Comparison of ENCODE assay signal across 26 cellular contexts in genomic region chr10:69809318-69809717, GRCh38. TPM values are rescaled to one million over a fixed set of nuclear protein-coding genes. Genes with fewer than 3 reads are reported as not detected.
DNase-seq lines count a peak whose midpoint lies in the region; ATAC-seq, FAIRE-seq and TF ChIP-seq lines count a peak whose summit lies in the region.
"Had no signal": no experiment of that assay in that cellular context is flagged by ENCODE, and none has a peak within 500 bp of the region (broad histone marks: within the 10 kb centered on the region; RNA-seq: fewer than 3 reads in every experiment).

No MANE protein-coding gene starts in this region.

- peak overlapping the region; percentile 37 for H4K5ac ChIP-seq in IMR-90 (ENCODE audit: low read depth, low read length)
- H4K5ac ChIP-seq in H1 (ENCODE audit: insufficient read length, low read depth, low read length) = no peak overlapping the region

- CTCF ChIA-PET in HEK293 (lab: Yijun Ruan, JAX) (interaction anchor here (1.6 to 2.7 kb wide), 2 partner anchors 8 to 9 kb away, joined by 7 to 10 read pairs; partner anchors contain the start of gene COL13A1), IMR-90 (lab: Yijun Ruan, JAX) (no interaction called here), H1 (lab: Charles Lee; ENCODE audit: partially characterized antibody) (interaction anchor here (0.8 to 40.6 kb wide), 14 partner anchors 10 to 105 kb away, joined by 3 to 958 read pairs (median 4); partner anchors contain the start of gene COL13A1)

- H3K9ac ChIP-seq in IMR-90 (ENCODE audit: low read depth, low read length) (no peak overlapping the region), H1 (replicated peaks in 1 of 4; ENCODE audit: extremely low read depth in 1 of 4, low read depth in 3 of 4, low read length in 3 of 4) (no peak overlapping the region)
- H3K9ac ChIP-seq: BLaER1 treated with 17β-estradiol and CSF1 and Interleukin-3, amounts not matched to agents 10 nM and 100 nM had no signal

- POLR2A ChIA-PET in HEK293 (lab: Yijun Ruan, JAX) (interaction anchor here (0.6 kb wide), 1 partner anchor 814 kb away, joined by 4 read pairs; no protein-coding TSS in a partner anchor), IMR-90 (lab: Charles Lee; ENCODE audit: unreplicated experiment) (no interaction called here), H1 (lab: Charles Lee; ENCODE audit: partially characterized antibody) (interaction anchor here (0.6 kb wide), 1 partner anchor 17 kb away, joined by 3 read pairs; no protein-coding TSS in a partner anchor)

- H2AK9ac ChIP-seq in IMR-90 (replicated peaks; ENCODE audit: low read depth, low read length, poor library complexity) = no peak overlapping the region

- intact Hi-C loops in IMR-90 (cut with micrococcal nuclease) (loop anchor here (10.0 kb wide), 1 partner anchor 335 kb away; the partner anchor contains the start of gene TYSND1), spleen (cut with DNase I; ENCODE audit: low total_unique reads) (loop anchor here (10.0 kb wide), 1 partner anchor 105 kb away; no protein-coding TSS in a partner anchor)

- H2AFZ ChIP-seq in IMR-90 (replicated peaks; ENCODE audit: low read length, poor library complexity) (peak overlapping the region; percentile 40), H1 (ENCODE audit: low read length) (no peak overlapping the region)
- H2AFZ ChIP-seq: GM23338 had no signal

- H4K91ac ChIP-seq in IMR-90 (ENCODE audit: insufficient read depth, low read depth, low read length) = peak overlapping the region; percentile 66
- no peak overlapping the region for H4K91ac ChIP-seq in H1 (replicated peaks; ENCODE audit: insufficient read length, low read length)

- H3K18ac ChIP-seq in IMR-90 (ENCODE audit: low read depth, low read length) = no peak overlapping the region; the same call in 1 of the 2 replicates
- H3K18ac ChIP-seq in H1 (ENCODE audit: extremely low read depth, low read length) = no peak overlapping the region

- no peak for TF ChIP-seq CTCF in HEK293 (tag by site-specific recombination; IDR thresholded peaks at IDR 0.05)
- TF ChIP-seq CTCF in IMR-90 (conservative IDR thresholded peaks at IDR 0.05; ENCODE audit: low read depth, low read length) = no peak
- TF ChIP-seq CTCF in H1 (IDR thresholded peaks at IDR 0.05; ENCODE audit: control extremely low read depth in 1 of 3, insufficient read depth in 1 of 3, low read depth in 1 of 3, low read length in 3 of 3) = no peak
- TF ChIP-seq CTCF in spleen (IDR thresholded peaks at IDR 0.05 in 8 of 11, conservative IDR thresholded peaks at IDR 0.05 in 3 of 11) = no peak

- in situ Hi-C loops in IMR-90 (cut with MboI; ENCODE audit: low sequenced_read_pairs) = loop anchor here (10.0 kb wide), 1 partner anchor 165 kb away; no protein-coding TSS in a partner anchor

- H2BK15ac ChIP-seq in IMR-90 (ENCODE audit: low read depth, low read length) = peak overlapping the region; percentile 93; the same call in 2 of the 3 replicates
- no peak overlapping the region for H2BK15ac ChIP-seq in H1 (ENCODE audit: low read length)

- H3K4me3 ChIP-seq in HEK293 (ENCODE audit: low read depth, low read length) (no peak overlapping the region), IMR-90 (ENCODE audit: insufficient read depth, low read depth, low read length) (no peak overlapping the region), H1 (ENCODE audit: extremely low read depth in 1 of 4, insufficient read depth in 2 of 4, low read depth in 3 of 4, low read length in 4 of 4) (no peak overlapping the region), spleen (no peak overlapping the region)
- H3K4me3 ChIP-seq: A549; BLaER1 treated with 17β-estradiol and CSF1 and Interleukin-3, amounts not matched to agents 10 nM and 100 nM; GM23338; HAP-1 had no signal

- no peak overlapping the region for H2BK12ac ChIP-seq in H1 (ENCODE audit: low read depth, low read length)

- peaks cover 35% of the 10 kb centered on the region for H3K9me1 ChIP-seq in IMR-90 (ENCODE audit: insufficient read depth, low read length)

- H3K79me1 ChIP-seq in IMR-90 (ENCODE audit: low read depth in 1 of 2, low read length in 2 of 2) = peaks cover 44 to 97% of the 10 kb centered on the region in 2 experiments
- no peaks in the 10 kb centered on the region for H3K79me1 ChIP-seq in H1 (ENCODE audit: low read depth, low read length)

- no peaks in the 10 kb centered on the region for H4K20me1 ChIP-seq in IMR-90 (ENCODE audit: insufficient read depth, low read length)
- peaks cover 0 to under 1% of the 10 kb centered on the region in 2 experiments for H4K20me1 ChIP-seq in H1 (replicated peaks in 1 of 2; ENCODE audit: control insufficient read depth in 1 of 2, insufficient read depth in 2 of 2, low read length in 2 of 2)

- H3K79me2 ChIP-seq in H1 (ENCODE audit: control insufficient read depth in 1 of 2, insufficient read depth in 2 of 2, low read length in 2 of 2) = no peaks in the 10 kb centered on the region

- H3K9me3 ChIP-seq in HEK293 (ENCODE audit: control insufficient read depth, insufficient read depth, low read depth, low read length) (no peaks in the 10 kb centered on the region), IMR-90 (ENCODE audit: control insufficient read depth, insufficient read depth, low read length) (no peaks in the 10 kb centered on the region), H1 (ENCODE audit: insufficient read depth in 2 of 2, low read depth in 1 of 2, low read length in 1 of 2) (no peaks in the 10 kb centered on the region), spleen (no peaks in the 10 kb centered on the region)
- H3K9me3 ChIP-seq: A549; BE2C; BLaER1 treated with 17β-estradiol and CSF1 and Interleukin-3, amounts not matched to agents 10 nM and 100 nM; HAP-1 had no signal

- H3K56ac ChIP-seq in IMR-90 (ENCODE audit: extremely low read depth, insufficient read depth, low read length) (no peak overlapping the region), H1 (replicated peaks; ENCODE audit: insufficient read length, low read depth, low read length) (no peak overlapping the region)

- H3K4me2 ChIP-seq in IMR-90 (ENCODE audit: low read depth, low read length) (no peak overlapping the region), H1 (ENCODE audit: insufficient read depth in 1 of 2, low read depth in 2 of 2, low read length in 2 of 2) (no peak overlapping the region)
- H3K4me2 ChIP-seq: A549; BLaER1 treated with 17β-estradiol and CSF1 and Interleukin-3, amounts not matched to agents 10 nM and 100 nM; GM23338 had no signal

- H3K27ac ChIP-seq in HEK293 (ENCODE audit: extremely low read depth, low read depth, low read length) (no peak overlapping the region), IMR-90 (ENCODE audit: insufficient read depth, low read length) (no peak overlapping the region), H1 (ENCODE audit: low read depth, low read length) (no peak overlapping the region), spleen (no peak overlapping the region)
- H3K27ac ChIP-seq: A549; BLaER1 treated with 17β-estradiol and CSF1 and Interleukin-3, amounts not matched to agents 10 nM and 100 nM had no signal

- H2AK5ac ChIP-seq in IMR-90 (ENCODE audit: low read depth, low read length) (peak overlapping the region; percentile 88; the same call in 1 of the 2 replicates), H1 (ENCODE audit: low read depth, low read length) (no peak overlapping the region)

- H3K4me1 ChIP-seq in HEK293 (ENCODE audit: control insufficient read depth, insufficient read depth, low read length) = no peaks in the 10 kb centered on the region
- H3K4me1 ChIP-seq in IMR-90 (ENCODE audit: control insufficient read depth, insufficient read depth, low read length) = peaks cover 27% of the 10 kb centered on the region
- peaks cover 0 to 14% (median 7%) of the 10 kb centered on the region in 4 experiments; a peak in 4 of 7 replicates for H3K4me1 ChIP-seq in H1 (replicated peaks in 1 of 4; ENCODE audit: control insufficient read depth in 3 of 4, insufficient read depth in 4 of 4, low read length in 3 of 4)
- H3K4me1 ChIP-seq in spleen = no peaks in the 10 kb centered on the region
- H3K4me1 ChIP-seq: BE2C, HAP-1 had no signal

- peak overlapping the region; percentile 47 to 84; a peak in 3 of 4 replicates for H4K8ac ChIP-seq in IMR-90 (ENCODE audit: low read depth in 2 of 2, low read length in 2 of 2)
- no peak overlapping the region for H4K8ac ChIP-seq in H1 (ENCODE audit: extremely low read depth, insufficient read depth, low read length)

- H3K4ac ChIP-seq in IMR-90 (ENCODE audit: low read depth, low read length) (peak overlapping the region; percentile 63), H1 (replicated peaks; ENCODE audit: insufficient read length, low read depth, low read length) (no peak overlapping the region)

- H3K14ac ChIP-seq in IMR-90 (replicated peaks; ENCODE audit: low read depth, low read length) (peak overlapping the region; percentile 82), H1 (ENCODE audit: insufficient read length) (no peak overlapping the region)

- H3K36me3 ChIP-seq in HEK293 (ENCODE audit: control insufficient read depth in 2 of 2, insufficient read depth in 1 of 2, low read length in 2 of 2) (no peaks in the 10 kb centered on the region), IMR-90 (ENCODE audit: control insufficient read depth, insufficient read depth, low read length) (no peaks in the 10 kb centered on the region), H1 (ENCODE audit: control insufficient read depth in 2 of 4, insufficient read depth in 4 of 4, low read length in 3 of 4) (no peaks in the 10 kb centered on the region; a peak in 1 of 8 replicates), spleen (no peaks in the 10 kb centered on the region)
- H3K36me3 ChIP-seq: BE2C; BLaER1 treated with 17β-estradiol and CSF1 and Interleukin-3, amounts not matched to agents 10 nM and 100 nM; HAP-1 had no signal

- no peak for TF ChIP-seq EP300 in H1 (IDR thresholded peaks at IDR 0.05; ENCODE audit: borderline replicate concordance in 1 of 2, low read depth in 2 of 2, low read length in 2 of 2)

- no TSS peak for BruUV-seq in IMR-90 (replicated peaks; lab: Mats Ljungman, UMichigan)

- H3K23ac ChIP-seq in IMR-90 (ENCODE audit: low read depth, low read length) (peak overlapping the region; percentile 93), H1 (ENCODE audit: insufficient read length) (no peak overlapping the region)

- H2BK120ac ChIP-seq in IMR-90 (ENCODE audit: low read depth, low read length) (peak overlapping the region; percentile 86), H1 (replicated peaks; ENCODE audit: low read depth, low read length) (no peak overlapping the region)

- H3K27me3 ChIP-seq in IMR-90 (ENCODE audit: control insufficient read depth, insufficient read depth, low read length) (no peaks in the 10 kb centered on the region), H1 (replicated peaks in 1 of 4; ENCODE audit: control insufficient read depth in 3 of 4, extremely low read depth in 1 of 4, insufficient read depth in 3 of 4, low read length in 3 of 4) (peaks cover 0 to 3% (median 1%) of the 10 kb centered on the region in 4 experiments; a peak in 2 of 7 replicates), spleen (replicated peaks in 1 of 7) (peaks cover 0 to 2% (median 0%) of the 10 kb centered on the region in 7 donors)
- H3K27me3 ChIP-seq: BE2C had no signal

- no peaks in the 10 kb centered on the region for H3K23me2 ChIP-seq in H1 (ENCODE audit: low read depth, low read length)

- no peak overlapping the region for H2BK5ac ChIP-seq in IMR-90 (ENCODE audit: low read depth, low read length, poor library complexity, severe bottlenecking)
- H2BK5ac ChIP-seq in H1 (ENCODE audit: low read depth, low read length) = no peak overlapping the region

- DNase-seq in IMR-90 = no peak
- DNase-seq in H1 (ENCODE audit: low read depth in 1 of 2, low spot score in 2 of 2) = no peak
- peak; percentile 21 for DNase-seq in spleen
- DNase-seq in NCI-H1105 treated with DMSO at 0.1 percent for 48 hours (lab: John Stamatoyannopoulos, UW) = no peak
- DNase-seq in NCI-H345 treated with DMSO at 0.1 percent for 48 hours (lab: John Stamatoyannopoulos, UW; ENCODE audit: unreplicated experiment) = no peak
- DNase-seq: 8988T; ACHN; AML-193; BE2C; CD4-positive, alpha-beta T cell; CD8-positive, alpha-beta memory T cell; DMS 273 treated with DMSO at 0.1 percent for 48 hours; DMS79; EL; GDM1 had no signal

- peak overlapping the region; percentile 82; the same call in 1 of the 2 replicates for H2BK20ac ChIP-seq in IMR-90 (ENCODE audit: low read depth, low read length)
- H2BK20ac ChIP-seq in H1 (ENCODE audit: low read length) = no peak overlapping the region

- dilution Hi-C loops in IMR-90 (cut with HindIII; ENCODE audit: low sequenced_read_pairs, unreplicated experiment) = no loop called here

- ATAC-seq in IMR-90 (ENCODE audit: low read depth) (no peak), HG02885 (IDR thresholded peaks at IDR 0.05; ENCODE audit: poor library complexity, unreplicated experiment) (no peak)
- ATAC-seq: A549, GM23338 had no signal

- FAIRE-seq in H1 (lab: Jason Lieb, UNC) = no peak
- FAIRE-seq: A549, D721Med, GM12891, GM18507, H54 had no signal

- no peak for TF ChIP-seq RAD21 in IMR-90 (IDR thresholded peaks at IDR 0.05; ENCODE audit: low read length)
- TF ChIP-seq RAD21 in H1 (IDR thresholded peaks at IDR 0.05 in 1 of 2, conservative IDR thresholded peaks at IDR 0.05 in 1 of 2; ENCODE audit: low read depth in 2 of 2, low read length in 2 of 2) = no peak

- no CpG with 5 or more reads among the region's 1 CpG for WGBS in IMR-90 (ENCODE audit: extremely low coverage in 2 of 2, insufficient read length in 1 of 2), 2 experiments
- WGBS in H1 (ENCODE audit: extremely low coverage in 1 of 2, insufficient coverage in 1 of 2, insufficient read length in 1 of 2, insufficient replicate concordance in 2 of 2, low coverage in 1 of 2, low lambda C conversion rate in 2 of 2, missing lambda C conversion rate in 1 of 2), 2 experiments = 89% methylated on average over 1 of the region's 1 CpG; no CpG with 5 or more reads in 1 of the 2 experiments
- 74 to 100% (median 98%) methylated on average over 1 of the region's 1 CpG for WGBS in spleen, 5 donors

- TF ChIP-seq POLR2A in IMR-90 (IDR thresholded peaks at IDR 0.05; ENCODE audit: low read depth, low read length) (no peak), H1 (IDR thresholded peaks at IDR 0.05; ENCODE audit: control extremely low read depth in 1 of 2, low read depth in 2 of 2, low read length in 2 of 2) (no peak), spleen (IDR thresholded peaks at IDR 0.05) (no peak)

RNA-seq across cellular contexts. Expression of gene COL13A1, which starts 7.6 kb away (rescaled TPM):
- 10.8 and 12.2 TPM in 2 replicates for total RNA-seq in IMR-90 (2012; rRNA removed)
- polyA plus RNA-seq in IMR-90 (2012; rRNA removed) = 31.3 and 32.0 TPM in 2 replicates
- 19.3 and 25.7 TPM in 2 replicates for polyA plus RNA-seq in IMR-90 (2012; cell fraction: cytosol; rRNA removed)
- 64.7 and 77.6 TPM in 2 replicates for polyA plus RNA-seq in IMR-90 (2012; cell fraction: nucleus; rRNA removed; ENCODE audit: low replicate concordance)
- 4.5 and 5.2 TPM in 2 replicates for total RNA-seq in H1 (2021; fragmentation: NEBNext Ultra II Directional; extraction: Animal tissue kit (Norgen Biotek cat#: 25700))
- 2.6 and 3.7 TPM in 2 replicates for polyA plus RNA-seq in H1 (2011; rRNA removed)
- 6.7 TPM for polyA plus RNA-seq in H1 (2011; cell fraction: cytosol; rRNA removed)
- 13.5 TPM for polyA plus RNA-seq in H1 (2011; cell fraction: nucleus; rRNA removed)
- polyA plus RNA-seq in H1 (2012, experiment 1 of 2) = 3.5 to 4.3 TPM (median 3.7 TPM) in 4 replicates
- polyA plus RNA-seq in H1 (2012, experiment 2 of 2) = 1.0 TPM
- 7.6 TPM for polyA plus RNA-seq in H1 (2013, experiment 1 of 2)
- polyA plus RNA-seq in H1 (2013, experiment 2 of 2) = 6.3 TPM
- 1.7 and 4.2 TPM in 2 replicates for polyA minus RNA-seq in H1 (2011; rRNA and poly(A)+ RNA removed)
- 0.95 TPM for polyA minus RNA-seq in H1 (2011; cell fraction: cytosol; rRNA and poly(A)+ RNA removed)
- 11.5 TPM for polyA minus RNA-seq in H1 (2011; cell fraction: nucleus; rRNA and poly(A)+ RNA removed)
- total RNA-seq in spleen = 10 to 100 TPM in 3 of 7 donors, 1 to 10 TPM in 4; 4.5 to 16.1 (median 8.6) TPM
- polyA plus RNA-seq in spleen = 10 to 100 TPM in 2 of 3 donors, 1 to 10 TPM in 1; 4.1 to 13.7 (median 10.4) TPM
- total RNA-seq: CD4-positive, alpha-beta T cell; CD8-positive, alpha-beta memory T cell had no signal
- polyA plus RNA-seq: CD14-positive monocyte; CD8-positive, alpha-beta memory T cell had no signal
